ENCODE assay signal across 1 cellular context in the genomic region with DNA sequence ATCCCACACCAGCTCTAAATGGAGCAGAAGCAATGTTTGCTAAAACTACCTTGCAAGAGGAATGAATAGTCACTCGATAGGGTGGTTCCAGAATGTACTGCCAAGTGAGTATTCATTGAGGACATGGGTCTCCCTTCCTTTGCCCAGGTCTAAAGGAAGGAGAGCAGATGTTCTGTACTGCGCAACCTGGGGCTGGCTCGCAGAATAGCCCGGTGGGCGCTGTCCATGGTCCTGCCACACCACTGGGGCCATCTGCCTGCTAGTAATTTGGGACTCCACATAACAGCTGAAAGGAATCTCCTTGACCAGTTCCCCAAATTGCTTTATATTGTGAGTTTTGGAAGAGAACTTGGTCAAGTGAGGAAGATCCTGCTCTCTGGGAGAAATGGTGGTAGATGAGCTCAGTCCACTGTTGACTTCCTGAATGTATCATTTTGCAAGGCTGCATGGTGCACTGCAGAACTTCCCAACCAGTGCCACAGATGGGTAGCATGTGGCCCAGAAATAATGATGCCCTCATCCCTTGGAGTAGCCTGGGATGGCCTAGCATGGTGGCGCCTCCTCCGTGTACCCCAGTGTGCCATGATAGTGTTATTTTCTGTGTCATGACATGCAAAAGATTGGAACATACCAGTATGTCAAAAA.
A peak's percentile ranks its signal among the peaks of the same experiment; 100 is the strongest.
TF ChIP-seq lines count a peak whose summit lies in the region.

No MANE protein-coding gene starts in this region.

TF ChIP-seq in HEK293, 187 proteins besides CTCF, POLR2A, EP300 and RAD21 (continued from another document):
- TF ChIP-seq, protein P1, sequence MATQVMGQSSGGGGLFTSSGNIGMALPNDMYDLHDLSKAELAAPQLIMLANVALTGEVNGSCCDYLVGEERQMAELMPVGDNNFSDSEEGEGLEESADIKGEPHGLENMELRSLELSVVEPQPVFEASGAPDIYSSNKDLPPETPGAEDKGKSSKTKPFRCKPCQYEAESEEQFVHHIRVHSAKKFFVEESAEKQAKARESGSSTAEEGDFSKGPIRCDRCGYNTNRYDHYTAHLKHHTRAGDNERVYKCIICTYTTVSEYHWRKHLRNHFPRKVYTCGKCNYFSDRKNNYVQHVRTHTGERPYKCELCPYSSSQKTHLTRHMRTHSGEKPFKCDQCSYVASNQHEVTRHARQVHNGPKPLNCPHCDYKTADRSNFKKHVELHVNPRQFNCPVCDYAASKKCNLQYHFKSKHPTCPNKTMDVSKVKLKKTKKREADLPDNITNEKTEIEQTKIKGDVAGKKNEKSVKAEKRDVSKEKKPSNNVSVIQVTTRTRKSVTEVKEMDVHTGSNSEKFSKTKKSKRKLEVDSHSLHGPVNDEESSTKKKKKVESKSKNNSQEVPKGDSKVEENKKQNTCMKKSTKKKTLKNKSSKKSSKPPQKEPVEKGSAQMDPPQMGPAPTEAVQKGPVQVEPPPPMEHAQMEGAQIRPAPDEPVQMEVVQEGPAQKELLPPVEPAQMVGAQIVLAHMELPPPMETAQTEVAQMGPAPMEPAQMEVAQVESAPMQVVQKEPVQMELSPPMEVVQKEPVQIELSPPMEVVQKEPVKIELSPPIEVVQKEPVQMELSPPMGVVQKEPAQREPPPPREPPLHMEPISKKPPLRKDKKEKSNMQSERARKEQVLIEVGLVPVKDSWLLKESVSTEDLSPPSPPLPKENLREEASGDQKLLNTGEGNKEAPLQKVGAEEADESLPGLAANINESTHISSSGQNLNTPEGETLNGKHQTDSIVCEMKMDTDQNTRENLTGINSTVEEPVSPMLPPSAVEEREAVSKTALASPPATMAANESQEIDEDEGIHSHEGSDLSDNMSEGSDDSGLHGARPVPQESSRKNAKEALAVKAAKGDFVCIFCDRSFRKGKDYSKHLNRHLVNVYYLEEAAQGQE (tag by site-specific recombination; IDR thresholded peaks at IDR 0.05): peak; percentile 99
- TF ChIP-seq KLF7 (tag by site-specific recombination; IDR thresholded peaks at IDR 0.05; ENCODE audit: borderline replicate concordance): no peak
- no peak for TF ChIP-seq ZBTB6 (tag by site-specific recombination; IDR thresholded peaks at IDR 0.05)
- no peak for TF ChIP-seq ZNF621 (tag by site-specific recombination; IDR thresholded peaks at IDR 0.05)
